1 cellular context compared by ENCODE assay signal in the genomic region with DNA sequence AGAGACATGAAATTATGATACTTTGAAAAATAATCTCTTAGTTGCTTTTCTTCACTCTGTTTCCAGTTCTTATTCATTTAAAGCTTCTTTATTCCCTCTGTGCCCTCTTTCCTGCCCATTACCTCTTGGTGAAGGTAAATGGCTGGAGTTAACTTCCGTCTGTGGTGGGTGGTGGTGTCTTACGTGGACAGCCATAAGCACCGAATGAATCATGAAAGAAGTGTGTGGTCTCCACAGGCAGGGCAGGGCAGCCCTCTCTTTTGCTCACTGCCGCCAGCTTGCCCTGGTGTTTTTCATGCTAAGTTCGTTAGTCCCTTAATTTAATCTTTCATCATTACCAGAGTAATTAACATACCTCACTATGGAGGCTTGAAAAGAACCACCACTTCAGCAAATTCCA.
TF ChIP-seq lines count a peak whose summit lies in the region.

No MANE protein-coding gene starts in this region.

TF ChIP-seq in GM23338, 12 proteins besides CTCF, POLR2A, EP300 and RAD21:
- TF ChIP-seq, protein P1, sequence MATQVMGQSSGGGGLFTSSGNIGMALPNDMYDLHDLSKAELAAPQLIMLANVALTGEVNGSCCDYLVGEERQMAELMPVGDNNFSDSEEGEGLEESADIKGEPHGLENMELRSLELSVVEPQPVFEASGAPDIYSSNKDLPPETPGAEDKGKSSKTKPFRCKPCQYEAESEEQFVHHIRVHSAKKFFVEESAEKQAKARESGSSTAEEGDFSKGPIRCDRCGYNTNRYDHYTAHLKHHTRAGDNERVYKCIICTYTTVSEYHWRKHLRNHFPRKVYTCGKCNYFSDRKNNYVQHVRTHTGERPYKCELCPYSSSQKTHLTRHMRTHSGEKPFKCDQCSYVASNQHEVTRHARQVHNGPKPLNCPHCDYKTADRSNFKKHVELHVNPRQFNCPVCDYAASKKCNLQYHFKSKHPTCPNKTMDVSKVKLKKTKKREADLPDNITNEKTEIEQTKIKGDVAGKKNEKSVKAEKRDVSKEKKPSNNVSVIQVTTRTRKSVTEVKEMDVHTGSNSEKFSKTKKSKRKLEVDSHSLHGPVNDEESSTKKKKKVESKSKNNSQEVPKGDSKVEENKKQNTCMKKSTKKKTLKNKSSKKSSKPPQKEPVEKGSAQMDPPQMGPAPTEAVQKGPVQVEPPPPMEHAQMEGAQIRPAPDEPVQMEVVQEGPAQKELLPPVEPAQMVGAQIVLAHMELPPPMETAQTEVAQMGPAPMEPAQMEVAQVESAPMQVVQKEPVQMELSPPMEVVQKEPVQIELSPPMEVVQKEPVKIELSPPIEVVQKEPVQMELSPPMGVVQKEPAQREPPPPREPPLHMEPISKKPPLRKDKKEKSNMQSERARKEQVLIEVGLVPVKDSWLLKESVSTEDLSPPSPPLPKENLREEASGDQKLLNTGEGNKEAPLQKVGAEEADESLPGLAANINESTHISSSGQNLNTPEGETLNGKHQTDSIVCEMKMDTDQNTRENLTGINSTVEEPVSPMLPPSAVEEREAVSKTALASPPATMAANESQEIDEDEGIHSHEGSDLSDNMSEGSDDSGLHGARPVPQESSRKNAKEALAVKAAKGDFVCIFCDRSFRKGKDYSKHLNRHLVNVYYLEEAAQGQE (IDR thresholded peaks at IDR 0.05; ENCODE audit: unreplicated experiment), result no peak
- TF ChIP-seq JUNB (IDR thresholded peaks at IDR 0.05; ENCODE audit: unreplicated experiment), result no peak
- no peak for TF ChIP-seq CREB1 (CRISPR knock-in tag; IDR thresholded peaks at IDR 0.05; ENCODE audit: low read depth)
- TF ChIP-seq POLR2AphosphoS5 (IDR thresholded peaks at IDR 0.05; ENCODE audit: low read depth), result no peak
- no peak for TF ChIP-seq EZH2phosphoT487 (IDR thresholded peaks at IDR 0.05; ENCODE audit: unreplicated experiment)
- no peak for TF ChIP-seq EZH2 (IDR thresholded peaks at IDR 0.05; ENCODE audit: low read depth, unreplicated experiment)
- TF ChIP-seq NANOG (IDR thresholded peaks at IDR 0.05; ENCODE audit: borderline replicate concordance), result no peak
- no peak for TF ChIP-seq STAT1 (IDR thresholded peaks at IDR 0.05; ENCODE audit: unreplicated experiment)
- TF ChIP-seq, protein P2, sequence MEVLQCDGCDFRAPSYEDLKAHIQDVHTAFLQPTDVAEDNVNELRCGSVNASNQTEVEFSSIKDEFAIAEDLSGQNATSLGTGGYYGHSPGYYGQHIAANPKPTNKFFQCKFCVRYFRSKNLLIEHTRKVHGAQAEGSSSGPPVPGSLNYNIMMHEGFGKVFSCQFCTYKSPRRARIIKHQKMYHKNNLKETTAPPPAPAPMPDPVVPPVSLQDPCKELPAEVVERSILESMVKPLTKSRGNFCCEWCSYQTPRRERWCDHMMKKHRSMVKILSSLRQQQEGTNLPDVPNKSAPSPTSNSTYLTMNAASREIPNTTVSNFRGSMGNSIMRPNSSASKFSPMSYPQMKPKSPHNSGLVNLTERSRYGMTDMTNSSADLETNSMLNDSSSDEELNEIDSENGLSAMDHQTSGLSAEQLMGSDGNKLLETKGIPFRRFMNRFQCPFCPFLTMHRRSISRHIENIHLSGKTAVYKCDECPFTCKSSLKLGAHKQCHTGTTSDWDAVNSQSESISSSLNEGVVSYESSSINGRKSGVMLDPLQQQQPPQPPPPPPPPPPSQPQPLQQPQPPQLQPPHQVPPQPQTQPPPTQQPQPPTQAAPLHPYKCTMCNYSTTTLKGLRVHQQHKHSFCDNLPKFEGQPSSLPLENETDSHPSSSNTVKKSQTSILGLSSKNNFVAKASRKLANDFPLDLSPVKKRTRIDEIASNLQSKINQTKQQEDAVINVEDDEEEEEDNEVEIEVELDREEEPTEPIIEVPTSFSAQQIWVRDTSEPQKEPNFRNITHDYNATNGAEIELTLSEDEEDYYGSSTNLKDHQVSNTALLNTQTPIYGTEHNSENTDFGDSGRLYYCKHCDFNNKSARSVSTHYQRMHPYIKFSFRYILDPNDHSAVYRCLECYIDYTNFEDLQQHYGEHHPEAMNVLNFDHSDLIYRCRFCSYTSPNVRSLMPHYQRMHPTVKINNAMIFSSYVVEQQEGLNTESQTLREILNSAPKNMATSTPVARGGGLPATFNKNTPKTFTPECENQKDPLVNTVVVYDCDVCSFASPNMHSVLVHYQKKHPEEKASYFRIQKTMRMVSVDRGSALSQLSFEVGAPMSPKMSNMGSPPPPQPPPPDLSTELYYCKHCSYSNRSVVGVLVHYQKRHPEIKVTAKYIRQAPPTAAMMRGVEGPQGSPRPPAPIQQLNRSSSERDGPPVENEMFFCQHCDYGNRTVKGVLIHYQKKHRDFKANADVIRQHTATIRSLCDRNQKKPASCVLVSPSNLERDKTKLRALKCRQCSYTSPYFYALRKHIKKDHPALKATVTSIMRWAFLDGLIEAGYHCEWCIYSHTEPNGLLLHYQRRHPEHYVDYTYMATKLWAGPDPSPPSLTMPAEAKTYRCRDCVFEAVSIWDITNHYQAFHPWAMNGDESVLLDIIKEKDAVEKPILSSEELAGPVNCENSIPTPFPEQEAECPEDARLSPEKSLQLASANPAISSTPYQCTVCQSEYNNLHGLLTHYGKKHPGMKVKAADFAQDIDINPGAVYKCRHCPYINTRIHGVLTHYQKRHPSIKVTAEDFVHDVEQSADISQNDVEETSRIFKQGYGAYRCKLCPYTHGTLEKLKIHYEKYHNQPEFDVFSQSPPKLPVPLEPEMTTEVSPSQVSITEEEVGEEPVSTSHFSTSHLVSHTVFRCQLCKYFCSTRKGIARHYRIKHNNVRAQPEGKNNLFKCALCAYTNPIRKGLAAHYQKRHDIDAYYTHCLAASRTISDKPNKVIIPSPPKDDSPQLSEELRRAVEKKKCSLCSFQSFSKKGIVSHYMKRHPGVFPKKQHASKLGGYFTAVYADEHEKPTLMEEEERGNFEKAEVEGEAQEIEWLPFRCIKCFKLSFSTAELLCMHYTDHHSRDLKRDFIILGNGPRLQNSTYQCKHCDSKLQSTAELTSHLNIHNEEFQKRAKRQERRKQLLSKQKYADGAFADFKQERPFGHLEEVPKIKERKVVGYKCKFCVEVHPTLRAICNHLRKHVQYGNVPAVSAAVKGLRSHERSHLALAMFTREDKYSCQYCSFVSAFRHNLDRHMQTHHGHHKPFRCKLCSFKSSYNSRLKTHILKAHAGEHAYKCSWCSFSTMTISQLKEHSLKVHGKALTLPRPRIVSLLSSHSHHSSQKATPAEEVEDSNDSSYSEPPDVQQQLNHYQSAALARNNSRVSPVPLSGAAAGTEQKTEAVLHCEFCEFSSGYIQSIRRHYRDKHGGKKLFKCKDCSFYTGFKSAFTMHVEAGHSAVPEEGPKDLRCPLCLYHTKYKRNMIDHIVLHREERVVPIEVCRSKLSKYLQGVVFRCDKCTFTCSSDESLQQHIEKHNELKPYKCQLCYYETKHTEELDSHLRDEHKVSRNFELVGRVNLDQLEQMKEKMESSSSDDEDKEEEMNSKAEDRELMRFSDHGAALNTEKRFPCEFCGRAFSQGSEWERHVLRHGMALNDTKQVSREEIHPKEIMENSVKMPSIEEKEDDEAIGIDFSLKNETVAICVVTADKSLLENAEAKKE (CRISPR knock-in tag; IDR thresholded peaks at IDR 0.05), result no peak
- no peak for TF ChIP-seq ZNF114 (CRISPR knock-in tag; IDR thresholded peaks at IDR 0.05)
